Comparison of ENCODE assay signal across 10 cellular contexts in genomic region chr6:75418233-75418632, GRCh38.
DNase-seq lines count a peak whose midpoint lies in the region; ATAC-seq lines count a peak whose summit lies in the region.
"Had no signal": no experiment of that assay in that cellular context is flagged by ENCODE, and none has a peak within 500 bp of the region (broad histone marks: within the 10 kb centered on the region; RNA-seq: fewer than 3 reads in every experiment).

No MANE protein-coding gene starts in this region.

- peak overlapping the region; percentile 5 for H3K4me2 ChIP-seq in GM23248 (ENCODE audit: unreplicated experiment)

- POLR2A ChIA-PET in activated CD4-positive, alpha-beta T cell treated with anti-CD3 and anti-CD28 coated beads for 36 hours (lab: Charles Lee), result no interaction called here

- H3K27me3 Mint-ChIP-seq in activated CD4-positive, alpha-beta T cell treated with anti-CD3 and anti-CD28 coated beads for 36 hours, result peaks cover 12% of the 10 kb centered on the region
- H3K27me3 Mint-ChIP-seq: progenitor cell of endocrine pancreas had no signal

- H3F3A ChIP-seq in GM23248 (ENCODE audit: insufficient read depth), result peaks cover 26% of the 10 kb centered on the region

- no peaks in the 10 kb centered on the region for H3K4me1 Mint-ChIP-seq in activated CD4-positive, alpha-beta T cell treated with anti-CD3 and anti-CD28 coated beads for 36 hours

- ATAC-seq in GM18499 (IDR thresholded peaks at IDR 0.05; ENCODE audit: insufficient read depth, unreplicated experiment), result peak; percentile 46
- ATAC-seq in left ventricle myocardium superior, result peak; percentile 25
- ATAC-seq in activated CD4-positive, alpha-beta T cell treated with anti-CD3 and anti-CD28 coated beads for 36 hours, result no peak

- H3K4me3 Mint-ChIP-seq in activated CD4-positive, alpha-beta T cell treated with anti-CD3 and anti-CD28 coated beads for 36 hours, result no peak overlapping the region

- intact Hi-C loops in left ventricle myocardium superior (cut with micrococcal nuclease), result no loop called here
- intact Hi-C loops in activated CD4-positive, alpha-beta T cell treated with anti-CD3 and anti-CD28 coated beads for 36 hours (cut with DNase I, micrococcal nuclease), result no loop called here

- DNase-seq in GM23248 (peak; percentile 58), NCI-H1417 treated with DMSO at 0.1 percent for 48 hours (lab: John Stamatoyannopoulos, UW) (peak; percentile 25), left ventricle myocardium superior (no peak), cerebellum (ENCODE audit: low spot score) (no peak)
- DNase-seq in stimulated activated CD4-positive, alpha-beta T cell treated with anti-CD3 and anti-CD28 coated beads, Interleukin-2, amount 100 ng/mL, for 48 hours, result no peak
- DNase-seq in activated CD4-positive, alpha-beta T cell treated with anti-CD3 and anti-CD28 coated beads for 36 hours, result no peak
- no peak for DNase-seq in activated CD4-positive, CD25-positive, alpha-beta regulatory T cell (lab: John Stamatoyannopoulos, UW)
- DNase-seq: NCI-H2171 treated with DMSO at 0.1 percent for 48 hours had no signal

- no peak overlapping the region for H3K9ac ChIP-seq in GM23248

- in situ Hi-C loops in GM23248 (cut with MboI), result no loop called here

- H3K4me3 ChIP-seq in GM23248, result no peak overlapping the region

- H3K9me3 Mint-ChIP-seq in activated CD4-positive, alpha-beta T cell treated with anti-CD3 and anti-CD28 coated beads for 36 hours (ENCODE audit: low read depth), result no peaks in the 10 kb centered on the region

- no peaks in the 10 kb centered on the region for H4K20me1 ChIP-seq in GM23248 (ENCODE audit: insufficient read depth)

- H3K36me3 Mint-ChIP-seq in activated CD4-positive, alpha-beta T cell treated with anti-CD3 and anti-CD28 coated beads for 36 hours (ENCODE audit: low read depth), result no peaks in the 10 kb centered on the region

- CTCF ChIA-PET in activated CD4-positive, alpha-beta T cell treated with anti-CD3 and anti-CD28 coated beads for 36 hours (lab: Charles Lee), result no interaction called here

- H3K36me3 ChIP-seq in GM23248 (ENCODE audit: low read depth), result no peaks in the 10 kb centered on the region

- H3K27ac ChIP-seq in GM23248, result no peak overlapping the region

- H2AFZ ChIP-seq in GM23248, result no peak overlapping the region

- H3K4me1 ChIP-seq in GM23248 (ENCODE audit: insufficient read depth), result peaks cover 25% of the 10 kb centered on the region

- no peaks in the 10 kb centered on the region for H3K9me3 ChIP-seq in GM23248 (ENCODE audit: low read depth)

- H3K79me2 ChIP-seq in GM23248 (ENCODE audit: insufficient read depth), result no peaks in the 10 kb centered on the region

- no peak overlapping the region for H3K27ac Mint-ChIP-seq in activated CD4-positive, alpha-beta T cell treated with anti-CD3 and anti-CD28 coated beads for 36 hours
- H3K27ac Mint-ChIP-seq: progenitor cell of endocrine pancreas had no signal

- no peaks in the 10 kb centered on the region for H3K9me2 ChIP-seq in GM23248 (ENCODE audit: insufficient read depth)

- H3K27me3 ChIP-seq in GM23248 (replicated peaks; ENCODE audit: insufficient read depth), result no peaks in the 10 kb centered on the region

Comparison
In these comparisons a context has a peak if more than half of its experiments do, and no peak if none do; other contexts are left out.
1. DNase-seq: peak in GM23248 (single experiment) and NCI-H1417 treated with DMSO at 0.1 percent for 48 hours (single experiment); none in left ventricle myocardium superior (single experiment), stimulated activated CD4-positive, alpha-beta T cell treated with anti-CD3 and anti-CD28 coated beads, Interleukin-2, amount 100 ng/mL, for 48 hours (0 of 2), cerebellum (single experiment), activated CD4-positive, alpha-beta T cell treated with anti-CD3 and anti-CD28 coated beads for 36 hours (single experiment) and activated CD4-positive, CD25-positive, alpha-beta regulatory T cell (0 of 4).